In genomic region chr17:21425736-21426135, GRCh38 we compare ENCODE assay signal across 22 cellular contexts. TPM values are rescaled to one million over a fixed set of nuclear protein-coding genes. Genes with fewer than 3 reads are reported as not detected.
"Had no signal": no experiment of that assay in that cellular context is flagged by ENCODE, and none has a peak within 500 bp of the region (broad histone marks: within the 10 kb centered on the region; RNA-seq: fewer than 3 reads in every experiment).

No MANE protein-coding gene starts in this region.

- H3K4me1 Mint-ChIP-seq: activated CD4-positive, alpha-beta memory T cell treated with anti-CD3 and anti-CD28 coated beads, Interleukin-2, amount 10 ng/mL, durations not matched to agents 7 days and 5 days; activated naive CD4-positive, alpha-beta T cell treated with anti-CD3 and anti-CD28 coated beads, Interleukin-2, amount 10 ng/mL, durations not matched to agents 7 days and 5 days; stimulated activated memory B cell treated with anti-CD40 and anti-IgM and Interleukin-4, amounts not matched to agents 10 μg/mL and 1 μg/mL and 100 μg/mL, for 72 hours had no signal

- H3K27ac ChIP-seq: ascending aorta, coronary artery, hepatocyte, neutrophil, parathyroid adenoma, thoracic aorta, upper lobe of left lung had no signal

- DNase-seq: activated CD4-positive, alpha-beta memory T cell treated with anti-CD3 and anti-CD28 coated beads, Interleukin-2, amount 10 ng/mL, durations not matched to agents 7 days and 5 days; activated CD4-positive, alpha-beta T cell treated with anti-CD3 and anti-CD28 coated beads for 48 hours; activated CD4-positive, CD25-positive, alpha-beta regulatory T cell; activated effector memory CD4-positive, alpha-beta T cell treated with Interleukin-2 at 50 U/mL for 16 hours; activated naive CD4-positive, alpha-beta T cell treated with anti-CD3 and anti-CD28 coated beads, Interleukin-2, amount 10 ng/mL, durations not matched to agents 7 days and 5 days; activated T-cell treated with anti-CD3 and anti-CD28 coated beads, Interleukin-2, amount 50 U/mL, for 48 hours; left colon; naive thymus-derived CD4-positive, alpha-beta T cell; stimulated activated CD4-positive, alpha-beta T cell treated with anti-CD3 and anti-CD28 coated beads, Interleukin-4, amount 100 ng/mL, for 4 hours; T-cell; upper lobe of left lung had no signal

- H3K4me3 ChIP-seq: ascending aorta, coronary artery, hepatocyte, lung, thoracic aorta, upper lobe of left lung had no signal

- H3K9me3 Mint-ChIP-seq: activated CD4-positive, alpha-beta memory T cell treated with anti-CD3 and anti-CD28 coated beads, Interleukin-2, amount 10 ng/mL, durations not matched to agents 7 days and 5 days; activated naive CD4-positive, alpha-beta T cell treated with anti-CD3 and anti-CD28 coated beads, Interleukin-2, amount 10 ng/mL, durations not matched to agents 7 days and 5 days; naive thymus-derived CD4-positive, alpha-beta T cell; stimulated activated memory B cell treated with anti-CD40 and anti-IgM and Interleukin-4, amounts not matched to agents 10 μg/mL and 1 μg/mL and 100 μg/mL, for 72 hours; T-cell had no signal

- H3K4me3 Mint-ChIP-seq: activated CD4-positive, alpha-beta memory T cell treated with anti-CD3 and anti-CD28 coated beads, Interleukin-2, amount 10 ng/mL, durations not matched to agents 7 days and 5 days; activated naive CD4-positive, alpha-beta T cell treated with anti-CD3 and anti-CD28 coated beads, Interleukin-2, amount 10 ng/mL, durations not matched to agents 7 days and 5 days; naive thymus-derived CD4-positive, alpha-beta T cell; stimulated activated memory B cell treated with anti-CD40 and anti-IgM and Interleukin-4, amounts not matched to agents 10 μg/mL and 1 μg/mL and 100 μg/mL, for 72 hours; T-cell had no signal

- H3K9ac ChIP-seq: parathyroid adenoma had no signal

- H2AFZ ChIP-seq: hepatocyte, parathyroid adenoma had no signal

- H3K27ac Mint-ChIP-seq: activated CD4-positive, alpha-beta memory T cell treated with anti-CD3 and anti-CD28 coated beads, Interleukin-2, amount 10 ng/mL, durations not matched to agents 7 days and 5 days; activated naive CD4-positive, alpha-beta T cell treated with anti-CD3 and anti-CD28 coated beads, Interleukin-2, amount 10 ng/mL, durations not matched to agents 7 days and 5 days; stimulated activated memory B cell treated with anti-CD40 and anti-IgM and Interleukin-4, amounts not matched to agents 10 μg/mL and 1 μg/mL and 100 μg/mL, for 72 hours; T-cell had no signal

- H3K36me3 ChIP-seq: ascending aorta, neutrophil, thoracic aorta, upper lobe of left lung had no signal

- H3K36me3 Mint-ChIP-seq: activated naive CD4-positive, alpha-beta T cell treated with anti-CD3 and anti-CD28 coated beads, Interleukin-2, amount 10 ng/mL, durations not matched to agents 7 days and 5 days; naive thymus-derived CD4-positive, alpha-beta T cell; stimulated activated memory B cell treated with anti-CD40 and anti-IgM and Interleukin-4, amounts not matched to agents 10 μg/mL and 1 μg/mL and 100 μg/mL, for 72 hours; T-cell had no signal

- H3K79me2 ChIP-seq: hepatocyte, parathyroid adenoma had no signal

- H3K27me3 ChIP-seq: ascending aorta, hepatocyte, neutrophil, upper lobe of left lung had no signal

- ATAC-seq: esophagus mucosa; left colon; naive thymus-derived CD4-positive, alpha-beta T cell; sciatic nerve; SK-N-SH treated with all-trans-retinoic acid at 6 μM for 48 hours; stimulated activated memory B cell treated with anti-CD40 and anti-IgM and Interleukin-4, amounts not matched to agents 10 μg/mL and 1 μg/mL and 100 μg/mL, for 72 hours; T-cell had no signal

- H3K4me1 ChIP-seq: ascending aorta, parathyroid adenoma had no signal

- H3K9me3 ChIP-seq: ascending aorta, neutrophil, thoracic aorta, upper lobe of left lung had no signal

- H3K4me2 ChIP-seq: hepatocyte had no signal

RNA-seq across cellular contexts. Expression of gene KCNJ12, which starts 49.6 kb away (rescaled TPM):
- total RNA-seq: activated CD4-positive, alpha-beta memory T cell treated with anti-CD3 and anti-CD28 coated beads, Interleukin-2, amount 10 ng/mL, durations not matched to agents 7 days and 5 days; esophagus mucosa had no signal
- polyA plus RNA-seq: naive thymus-derived CD4-positive, alpha-beta T cell had no signal
